ENCODE assay signal across 8 cellular contexts in the genomic region with DNA sequence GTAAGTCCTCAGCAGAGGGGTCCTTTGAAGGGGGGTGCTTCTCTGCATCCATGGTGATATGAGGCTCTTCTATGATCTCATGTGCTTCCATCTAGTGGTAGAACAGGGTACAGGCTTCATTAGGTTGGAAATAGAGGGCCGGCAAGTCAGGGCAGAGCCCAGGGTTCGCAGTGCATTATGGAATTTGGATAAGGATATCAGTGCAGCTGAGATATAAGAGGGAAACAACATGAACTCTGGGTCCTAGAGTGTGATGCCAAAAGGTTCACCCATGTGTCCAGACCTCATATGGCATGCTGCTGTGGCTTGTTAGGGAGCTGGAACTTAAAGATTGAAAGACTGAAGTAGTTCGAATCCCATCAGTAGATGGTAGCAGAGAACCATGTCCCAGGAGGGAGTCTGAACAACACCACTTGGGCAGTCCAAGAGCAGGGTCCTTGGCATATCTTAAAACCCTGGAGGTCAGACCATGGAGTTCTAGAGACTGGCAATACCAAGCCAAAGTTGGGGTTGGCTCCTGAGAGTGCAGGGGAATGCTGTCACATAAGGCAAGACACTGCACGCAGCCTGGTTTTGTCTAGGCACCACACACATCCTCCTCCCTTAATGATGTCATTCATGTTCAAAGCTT. TPM values are rescaled to one million over a fixed set of nuclear protein-coding genes. Genes with fewer than 3 reads are reported as not detected.
A peak's percentile ranks its signal among the peaks of the same experiment; 100 is the strongest.
DNase-seq lines count a peak whose midpoint lies in the region; ATAC-seq and TF ChIP-seq lines count a peak whose summit lies in the region.

No MANE protein-coding gene starts in this region.

- no peaks in the 10 kb centered on the region for H3K36me3 Mint-ChIP-seq in neural crest cell (ENCODE audit: low read depth)

- H3K27me3 ChIP-seq in WERI-Rb-1 (ENCODE audit: insufficient read depth, low read depth, severe bottlenecking), result no peaks in the 10 kb centered on the region

- TF ChIP-seq CTCF in WERI-Rb-1 (IDR thresholded peaks at IDR 0.05; ENCODE audit: low read depth, low read length) (peak; percentile 72), neural crest cell (conservative IDR thresholded peaks at IDR 0.05) (peak; percentile 67)

- no peak overlapping the region for H3K4me3 ChIP-seq in WERI-Rb-1 (ENCODE audit: low read depth, low read length)

- H3K27me3 Mint-ChIP-seq in neural crest cell (ENCODE audit: low read depth), result no peaks in the 10 kb centered on the region

- H3K4me3 Mint-ChIP-seq in neural crest cell, result peak overlapping the region; percentile 80

- peak; percentile 38 for ATAC-seq in HG02642 (IDR thresholded peaks at IDR 0.05; ENCODE audit: poor library complexity, unreplicated experiment)

- peaks cover 32% of the 10 kb centered on the region for H3K4me1 Mint-ChIP-seq in neural crest cell

- no peak overlapping the region for H3K27ac Mint-ChIP-seq in neural crest cell (ENCODE audit: unreplicated experiment)

- DNase-seq in stimulated activated CD4-positive, alpha-beta T cell treated with anti-CD3 and anti-CD28 coated beads, Interleukin-4, amount 100 ng/mL, for 24 hours, result peak; percentile 38
- DNase-seq in stimulated activated CD4-positive, alpha-beta T cell treated with anti-CD3 and anti-CD28 coated beads, Interleukin-4, amount 100 ng/mL, for 1 hour, result no peak
- DNase-seq in NCI-H2081 treated with DMSO at 0.1 percent for 48 hours (lab: John Stamatoyannopoulos, UW) (peak; percentile 12), WERI-Rb-1 (peak; percentile 55), fibroblast of gingiva (ENCODE audit: low read depth) (peak; percentile 58), neural crest cell (ENCODE audit: low read depth, low spot score) (no peak)
- no peak for DNase-seq in effector CD4-positive, alpha-beta T cell

- H3K36me3 ChIP-seq in WERI-Rb-1, result no peaks in the 10 kb centered on the region

- no peaks in the 10 kb centered on the region for H3K9me3 ChIP-seq in WERI-Rb-1 (ENCODE audit: severe bottlenecking)

- H3K9me3 Mint-ChIP-seq in neural crest cell, result no peaks in the 10 kb centered on the region

- 0 out of 2 replicates have a peak overlapping the region, but pooled peaks have one; percentile 24 for H3K27ac ChIP-seq in WERI-Rb-1

RNA-seq across cellular contexts. Expression of gene FAM221B, which starts 2.3 kb away (rescaled TPM):
- 0.19 and 0.43 TPM in 2 replicates for total RNA-seq in neural crest cell

RNA-seq across cellular contexts. Expression of gene TMEM8B, which starts 2.8 kb away (rescaled TPM):
- total RNA-seq in neural crest cell, result 23.9 and 26.5 TPM in 2 replicates

RNA-seq across cellular contexts. Expression of gene HINT2, which starts 11.3 kb away (rescaled TPM):
- total RNA-seq in neural crest cell, result 54.1 and 60.1 TPM in 2 replicates

RNA-seq across cellular contexts. Expression of gene SPAG8, which starts 14.1 kb away (rescaled TPM):
- total RNA-seq in neural crest cell, result 1.4 TPM in 2 replicates

RNA-seq across cellular contexts. Expression of gene NPR2, which starts 34.8 kb away (rescaled TPM):
- 26.9 and 27.6 TPM in 2 replicates for total RNA-seq in neural crest cell

Comparison
In these comparisons a context has a peak if more than half of its experiments do, and no peak if none do; other contexts are left out.
1. DNase-seq: peak in stimulated activated CD4-positive, alpha-beta T cell treated with anti-CD3 and anti-CD28 coated beads, Interleukin-4, amount 100 ng/mL, for 24 hours (single experiment), NCI-H2081 treated with DMSO at 0.1 percent for 48 hours (single experiment), WERI-Rb-1 (single experiment) and fibroblast of gingiva (single experiment); none in stimulated activated CD4-positive, alpha-beta T cell treated with anti-CD3 and anti-CD28 coated beads, Interleukin-4, amount 100 ng/mL, for 1 hour (single experiment), neural crest cell (single experiment) and effector CD4-positive, alpha-beta T cell (single experiment).